ENCODE assay signal across 20 cellular contexts in genomic region chr3:49518441-49518840, GRCh38.
"Had no signal": no experiment of that assay in that cellular context is flagged by ENCODE, and none has a peak within 500 bp of the region (broad histone marks: within the 10 kb centered on the region; RNA-seq: fewer than 3 reads in every experiment).

No MANE protein-coding gene starts in this region.

- H3K27ac ChIP-seq: spleen, upper lobe of right lung had no signal

- H3K4me3 Mint-ChIP-seq: activated naive CD4-positive, alpha-beta T cell treated with anti-CD3 and anti-CD28 coated beads for 36 hours; activated naive CD8-positive, alpha-beta T cell treated with anti-CD3 and anti-CD28 coated beads, Interleukin-2, amount 10 ng/mL, durations not matched to agents 7 days and 5 days; activated T-cell treated with anti-CD3 and anti-CD28 coated beads, Interleukin-2, amount 50 U/mL, for 72 hours; immature natural killer cell; nephron; T-helper 1 cell treated with Interleukin-12 subunit alpha and Interleukin-12 subunit beta and Interleukin-4 antibody, amounts not matched to agents 30 μg/mL and 1 μg/mL, for 36 hours had no signal

- FAIRE-seq: endometrium had no signal

- ATAC-seq: activated T-cell treated with anti-CD3 and anti-CD28 coated beads, Interleukin-2, amount 50 U/mL, for 72 hours; left lung; upper lobe of right lung had no signal

- H3K27me3 Mint-ChIP-seq: activated naive CD8-positive, alpha-beta T cell treated with anti-CD3 and anti-CD28 coated beads, Interleukin-2, amount 10 ng/mL, durations not matched to agents 7 days and 5 days had no signal

- H3K4me3 ChIP-seq: left lung, spleen, upper lobe of right lung had no signal

- DNase-seq: activated CD4-positive, alpha-beta T cell treated with anti-CD3 and anti-CD28 coated beads for 4 hours; activated CD4-positive, alpha-beta T cell treated with anti-CD3 and anti-CD28 coated beads, Interleukin-2, amount 50 U/mL, for 48 hours; activated CD4-positive, CD25-positive, alpha-beta regulatory T cell; activated CD8-positive, alpha-beta memory T cell treated with anti-CD3 and anti-CD28 coated beads, Interleukin-2, amount 50 U/mL, for 48 hours; activated effector memory CD4-positive, alpha-beta T cell treated with Interleukin-2 at 50 U/mL for 16 hours; activated naive CD4-positive, alpha-beta T cell treated with anti-CD3 and anti-CD28 coated beads for 36 hours; activated naive CD8-positive, alpha-beta T cell treated with anti-CD3 and anti-CD28 coated beads, Interleukin-2, amount 10 ng/mL, durations not matched to agents 7 days and 5 days; activated T-cell treated with anti-CD3 and anti-CD28 coated beads, Interleukin-2, amount 50 U/mL, for 72 hours; amniotic stem cell; cerebellar nuclear complex; immature natural killer cell; kidney glomerular epithelial cell; left lung; spleen; stimulated activated CD4-positive, alpha-beta T cell treated with anti-CD3 and anti-CD28 coated beads, Interleukin-4, amount 100 ng/mL, for 1 hour; stimulated activated naive CD4-positive, alpha-beta T cell treated with Interleukin-2 at 50 U/mL for 16 hours; upper lobe of right lung had no signal

- H3K9me3 Mint-ChIP-seq: activated naive CD4-positive, alpha-beta T cell treated with anti-CD3 and anti-CD28 coated beads for 36 hours; activated naive CD8-positive, alpha-beta T cell treated with anti-CD3 and anti-CD28 coated beads, Interleukin-2, amount 10 ng/mL, durations not matched to agents 7 days and 5 days; activated T-cell treated with anti-CD3 and anti-CD28 coated beads, Interleukin-2, amount 50 U/mL, for 72 hours; immature natural killer cell; nephron; T-helper 1 cell treated with Interleukin-12 subunit alpha and Interleukin-12 subunit beta and Interleukin-4 antibody, amounts not matched to agents 30 μg/mL and 1 μg/mL, for 36 hours had no signal

- H3K27me3 ChIP-seq: left lung, spleen, upper lobe of right lung had no signal

- H3K9me3 ChIP-seq: left lung, spleen, upper lobe of right lung had no signal

- H3K27ac Mint-ChIP-seq: activated naive CD4-positive, alpha-beta T cell treated with anti-CD3 and anti-CD28 coated beads for 36 hours; activated naive CD8-positive, alpha-beta T cell treated with anti-CD3 and anti-CD28 coated beads, Interleukin-2, amount 10 ng/mL, durations not matched to agents 7 days and 5 days; activated T-cell treated with anti-CD3 and anti-CD28 coated beads, Interleukin-2, amount 50 U/mL, for 72 hours; T-helper 1 cell treated with Interleukin-12 subunit alpha and Interleukin-12 subunit beta and Interleukin-4 antibody, amounts not matched to agents 30 μg/mL and 1 μg/mL, for 36 hours had no signal
